8 cellular contexts compared by ENCODE assay signal in the genomic region with DNA sequence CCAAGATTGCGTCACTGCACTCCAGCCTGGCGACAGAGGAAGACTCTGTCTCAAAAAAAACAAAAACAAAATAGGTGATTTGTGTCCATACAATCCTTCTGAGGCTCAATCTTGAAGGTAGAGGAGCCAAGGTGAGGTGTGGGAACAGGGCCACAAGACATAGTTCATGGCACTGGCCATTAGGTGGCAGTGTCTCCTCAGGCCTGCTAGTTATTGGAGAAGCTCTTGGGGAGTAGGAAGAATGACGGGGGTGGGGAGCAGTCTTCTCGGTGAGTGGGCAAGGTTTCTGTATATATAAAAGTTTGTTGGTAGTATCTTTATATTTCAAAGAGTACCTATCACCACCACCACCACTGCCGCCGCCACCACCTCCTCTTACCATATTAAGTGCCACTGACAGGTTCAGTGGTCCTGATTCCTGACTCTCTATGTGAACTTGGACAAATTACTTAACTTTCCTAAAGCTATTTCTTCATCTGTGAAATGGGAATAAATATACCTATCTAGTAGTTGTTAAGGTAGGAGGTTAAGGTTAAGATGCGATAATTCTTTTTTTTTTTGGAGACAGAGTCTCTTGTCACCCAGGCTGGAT. TPM values are rescaled to one million over a fixed set of nuclear protein-coding genes. Genes with fewer than 3 reads are reported as not detected.
DNase-seq lines count a peak whose midpoint lies in the region; ATAC-seq, FAIRE-seq and TF ChIP-seq lines count a peak whose summit lies in the region.

No MANE protein-coding gene starts in this region.

- 80 to 88% methylated on average over 7 of the region's 7 CpGs for WGBS in heart right ventricle, 2 donors
- WGBS in small intestine, 3 donors, result 71 to 73% (median 73%) methylated on average over 7 of the region's 7 CpGs

- H3K27me3 ChIP-seq in SJCRH30 (no peaks in the 10 kb centered on the region), heart right ventricle (no peaks in the 10 kb centered on the region), small intestine (ENCODE audit: control insufficient read depth in 2 of 2, insufficient read depth in 2 of 2, low read length in 2 of 2) (no peaks in the 10 kb centered on the region)

- intact Hi-C loops in heart right ventricle (cut with DNase I), result no loop called here

- H3K36me3 ChIP-seq in SJCRH30, result no peaks in the 10 kb centered on the region
- no peaks in the 10 kb centered on the region for H3K36me3 ChIP-seq in heart right ventricle
- H3K36me3 ChIP-seq in small intestine (ENCODE audit: control insufficient read depth in 2 of 2, insufficient read depth in 2 of 2, low read length in 2 of 2), result no peaks in the 10 kb centered on the region

- peaks cover 49% of the 10 kb centered on the region for H3K4me1 Mint-ChIP-seq in activated naive CD4-positive, alpha-beta T cell treated with anti-CD3 and anti-CD28 coated beads, Interleukin-2, amount 10 ng/mL, durations not matched to agents 7 days and 5 days

- DNase-seq in Caki2 (ENCODE audit: low read depth) (peak; percentile 33), SJCRH30 (peak; percentile 29 to 58), heart right ventricle (peak; percentile 22 to 51), small intestine (peak; percentile 75), T1000 (lab: John Stamatoyannopoulos, UW) (no peak)
- DNase-seq in activated naive CD4-positive, alpha-beta T cell treated with anti-CD3 and anti-CD28 coated beads, Interleukin-2, amount 10 ng/mL, durations not matched to agents 7 days and 5 days, result peak; percentile 77

- in situ Hi-C loops in Caki2 (cut with HindIII; ENCODE audit: low pct_unique_long_range_greater_than_20kb, low sequenced_read_pairs), result no loop called here

- H3K9me3 Mint-ChIP-seq in activated naive CD4-positive, alpha-beta T cell treated with anti-CD3 and anti-CD28 coated beads, Interleukin-2, amount 10 ng/mL, durations not matched to agents 7 days and 5 days, result no peaks in the 10 kb centered on the region

- no peak overlapping the region for H3K27ac ChIP-seq in SJCRH30
- H3K27ac ChIP-seq in heart right ventricle, result no peak overlapping the region
- no peak overlapping the region for H3K27ac ChIP-seq in small intestine (ENCODE audit: low read depth in 1 of 2, low read length in 1 of 2)

- H3K27me3 Mint-ChIP-seq in activated naive CD4-positive, alpha-beta T cell treated with anti-CD3 and anti-CD28 coated beads, Interleukin-2, amount 10 ng/mL, durations not matched to agents 7 days and 5 days, result no peaks in the 10 kb centered on the region

- H3K4me3 Mint-ChIP-seq in activated naive CD4-positive, alpha-beta T cell treated with anti-CD3 and anti-CD28 coated beads, Interleukin-2, amount 10 ng/mL, durations not matched to agents 7 days and 5 days, result no peak overlapping the region

- no peak for FAIRE-seq in small intestine (lab: Jason Lieb, UNC)

- peak; percentile 41 to 78 (median 71) for TF ChIP-seq CTCF in heart right ventricle (IDR thresholded peaks at IDR 0.05)

- H3K9me3 ChIP-seq in SJCRH30 (replicated peaks) (no peaks in the 10 kb centered on the region), heart right ventricle (no peaks in the 10 kb centered on the region), small intestine (ENCODE audit: control insufficient read depth, low read depth) (no peaks in the 10 kb centered on the region)

- H3K27ac Mint-ChIP-seq in activated naive CD4-positive, alpha-beta T cell treated with anti-CD3 and anti-CD28 coated beads, Interleukin-2, amount 10 ng/mL, durations not matched to agents 7 days and 5 days, result no peak overlapping the region

- CTCF ChIA-PET in activated naive CD4-positive, alpha-beta T cell treated with anti-CD3 and anti-CD28 coated beads, Interleukin-2, amount 10 ng/mL, durations not matched to agents 7 days and 5 days (lab: Charles Lee), result interaction anchor here (0.6 to 4.0 kb wide), 19 partner anchors 11 to 1288 kb away, joined by 3 to 22 read pairs (median 3); no protein-coding TSS in a partner anchor

- H3K4me3 ChIP-seq in SJCRH30 (no peak overlapping the region), heart right ventricle (no peak overlapping the region), small intestine (ENCODE audit: low read depth in 1 of 2, low read length in 2 of 2) (no peak overlapping the region)

- H3K4me1 ChIP-seq in SJCRH30 (no peaks in the 10 kb centered on the region), heart right ventricle (peaks cover 4 to 57% (median 43%) of the 10 kb centered on the region in 9 donors), small intestine (ENCODE audit: control insufficient read depth in 2 of 2, insufficient read depth in 1 of 2, low read depth in 1 of 2, low read length in 1 of 2) (peaks cover 0 to 2% of the 10 kb centered on the region in 2 donors)

- peaks cover 21% of the 10 kb centered on the region for H3K36me3 Mint-ChIP-seq in activated naive CD4-positive, alpha-beta T cell treated with anti-CD3 and anti-CD28 coated beads, Interleukin-2, amount 10 ng/mL, durations not matched to agents 7 days and 5 days

- ATAC-seq in GM19324 (IDR thresholded peaks at IDR 0.05; ENCODE audit: low FRiP score, unreplicated experiment), result peak; percentile 88
- peak; percentile 99 for ATAC-seq in HG03342 (IDR thresholded peaks at IDR 0.05; ENCODE audit: unreplicated experiment)
- peak in 7 of 8 donors; percentile 43 to 75 (median 57) for ATAC-seq in heart right ventricle

RNA-seq across cellular contexts. Expression of a gene that starts 24.0 kb away (rescaled TPM):
- 9.5 and 24.9 TPM in 2 replicates for total RNA-seq in Caki2 (2014; rRNA removed; shearing (Covaris generic); ENCODE audit: low replicate concordance)
- total RNA-seq in SJCRH30 (2014; rRNA removed; shearing (Covaris generic)), result 14.4 and 16.5 TPM in 2 replicates
- 100 to 1,000 TPM; 124 to 252 (median 219) TPM for total RNA-seq in heart right ventricle
- 10 to 100 TPM; 27.5 to 29.7 TPM for polyA plus RNA-seq in heart right ventricle
- 10 to 100 TPM in 2 of 3 donors, 1 to 10 TPM in 1; 9.8 to 22.8 (median 20.0) TPM for polyA plus RNA-seq in small intestine
